In the genomic region with DNA sequence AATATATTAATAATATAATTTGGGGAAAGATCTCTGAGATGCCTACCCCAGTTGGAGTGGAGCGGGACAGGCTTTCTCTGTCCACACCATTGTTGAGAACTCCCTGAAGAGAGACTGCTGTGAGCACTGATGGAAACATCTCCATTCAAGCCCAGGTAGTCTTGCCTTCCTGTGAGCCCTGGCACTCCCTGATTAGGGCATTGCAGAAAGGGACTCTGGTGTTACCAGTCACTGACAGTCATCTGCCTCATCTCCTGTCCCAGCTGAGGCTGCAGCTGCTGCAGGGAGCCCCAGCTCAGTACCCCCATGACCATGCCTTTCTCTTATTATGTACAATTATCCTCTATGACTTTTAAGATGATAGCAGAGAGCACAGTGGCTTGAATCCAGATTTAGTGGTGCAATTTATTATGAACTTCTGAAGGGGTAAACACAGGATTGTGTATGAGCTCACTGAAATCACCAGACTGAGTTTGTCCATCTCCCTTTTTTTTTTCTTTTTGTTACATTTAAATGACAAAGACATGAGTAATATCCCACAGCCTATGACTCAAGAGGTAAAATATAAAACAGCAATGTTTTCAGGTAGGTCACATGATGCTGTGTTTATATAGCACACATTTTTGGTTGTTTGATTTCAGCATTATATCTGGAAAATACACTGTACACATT, we compare ENCODE assay signal across 13 cellular contexts.
DNase-seq lines count a peak whose midpoint lies in the region; ATAC-seq and TF ChIP-seq lines count a peak whose summit lies in the region.
"Had no signal": no experiment of that assay in that cellular context is flagged by ENCODE, and none has a peak within 500 bp of the region (broad histone marks: within the 10 kb centered on the region; RNA-seq: fewer than 3 reads in every experiment).

No MANE protein-coding gene starts in this region.

- H3K9me2 ChIP-seq in SK-N-SH, result no peaks in the 10 kb centered on the region

- no peak overlapping the region for H3K9ac ChIP-seq in SK-N-SH

- 100% methylated on average over 1 of the region's 1 CpG for WGBS in SK-N-SH (ENCODE audit: low lambda C conversion rate)

- H3K9me3 ChIP-seq in SK-N-SH, result no peaks in the 10 kb centered on the region
- H3K9me3 ChIP-seq: thyroid gland had no signal

- TF ChIP-seq CTCF in SK-N-SH (IDR thresholded peaks at IDR 0.05), result no peak

- peak overlapping the region; percentile 61 for H3K4me2 ChIP-seq in SK-N-SH
- H3K4me2 ChIP-seq: GM23338 had no signal

- H2AFZ ChIP-seq in SK-N-SH (ENCODE audit: low read depth), result no peak overlapping the region
- H2AFZ ChIP-seq: GM23338 had no signal

- TF ChIP-seq RAD21 in SK-N-SH (IDR thresholded peaks at IDR 0.05; ENCODE audit: low read length), result no peak

- H3K36me3 ChIP-seq in SK-N-SH (replicated peaks in 1 of 2; ENCODE audit: control insufficient read depth in 1 of 2, insufficient read depth in 2 of 2, low read length in 1 of 2), result no peaks in the 10 kb centered on the region
- H3K36me3 ChIP-seq: thyroid gland had no signal

- H3K27me3 ChIP-seq in SK-N-SH (ENCODE audit: insufficient read depth), result no peaks in the 10 kb centered on the region
- H3K27me3 ChIP-seq: dorsolateral prefrontal cortex, thyroid gland had no signal

- peak in 1 of 2 experiments; percentile 70; a peak in 1 of 4 replicates for TF ChIP-seq EP300 in SK-N-SH (IDR thresholded peaks at IDR 0.05; ENCODE audit: borderline replicate concordance in 1 of 2, low read depth in 1 of 2, low read length in 1 of 2)

- POLR2A ChIA-PET in SK-N-SH (lab: Yijun Ruan, JAX), result no interaction called here

- H3K4me1 ChIP-seq in SK-N-SH (ENCODE audit: control insufficient read depth in 1 of 2, insufficient read depth in 2 of 2, low read depth in 1 of 2, low read length in 1 of 2), result peaks cover 2 to 12% of the 10 kb centered on the region in 2 experiments; a peak in 3 of 4 replicates
- H3K4me1 ChIP-seq: thyroid gland had no signal

- no peaks in the 10 kb centered on the region for H3F3A ChIP-seq in SK-N-SH (replicated peaks; ENCODE audit: insufficient read depth)

- H3K79me2 ChIP-seq in SK-N-SH (ENCODE audit: insufficient read depth), result no peaks in the 10 kb centered on the region

- no peak overlapping the region for H3K4me3 ChIP-seq in SK-N-SH (ENCODE audit: low read depth in 2 of 2, low read length in 1 of 2)
- H3K4me3 ChIP-seq: dorsolateral prefrontal cortex, GM23338, thyroid gland had no signal

- no peak overlapping the region for H3K27ac ChIP-seq in SK-N-SH (ENCODE audit: low read depth in 2 of 2, low read length in 1 of 2)
- H3K27ac ChIP-seq: dorsolateral prefrontal cortex, thyroid gland had no signal

- ATAC-seq in GM19452 (IDR thresholded peaks at IDR 0.05; ENCODE audit: unreplicated experiment) (no peak), HG03378 (IDR thresholded peaks at IDR 0.05; ENCODE audit: unreplicated experiment) (no peak)
- ATAC-seq: GM23338 had no signal

- H4K20me1 ChIP-seq in SK-N-SH (ENCODE audit: insufficient read depth), result no peaks in the 10 kb centered on the region

- CTCF ChIA-PET in SK-N-SH (lab: Yijun Ruan, JAX), result interaction anchor here (0.6 to 6.1 kb wide), 4 partner anchors 10 to 942 kb away, joined by 3 to 24 read pairs (median 10); no protein-coding TSS in a partner anchor

- DNase-seq in COR-L47 (lab: John Stamatoyannopoulos, UW), result peak; percentile 98
- DNase-seq in LoVo (ENCODE audit: low spot score), result peak; percentile 52
- DNase-seq in SK-N-SH, result no peak
- peak; percentile 37 for DNase-seq in glomerular visceral epithelial cell (ENCODE audit: extremely low spot score)
- no peak for DNase-seq in middle frontal gyrus (ENCODE audit: extremely low spot score, low spot score)
- DNase-seq in NCI-H1694 treated with DMSO at 0.1 percent for 48 hours (lab: John Stamatoyannopoulos, UW), result no peak
- DNase-seq: dorsolateral prefrontal cortex; occipital lobe; stimulated activated CD4-positive, alpha-beta T cell treated with anti-CD3 and anti-CD28 coated beads, Interleukin-4, amount 100 ng/mL, for 4 hours; thyroid gland had no signal

TF ChIP-seq in SK-N-SH, 30 proteins besides CTCF, POLR2A, EP300 and RAD21 (continues in another document):
- TF ChIP-seq PBX3 (IDR thresholded peaks at IDR 0.05) (peak; percentile 76), SIN3A (IDR thresholded peaks at IDR 0.05; ENCODE audit: borderline replicate concordance, low read depth, low read length) (no peak), MXI1 (IDR thresholded peaks at IDR 0.05; ENCODE audit: low read depth, low read length) (no peak), SMC3 (IDR thresholded peaks at IDR 0.05; ENCODE audit: low read depth, low read length) (no peak), YY1 (IDR thresholded peaks at IDR 0.05; ENCODE audit: low read depth) (no peak), NRF1 (IDR thresholded peaks at IDR 0.05; ENCODE audit: low read depth, low read length) (no peak), RFX5 (IDR thresholded peaks at IDR 0.05; ENCODE audit: low read length) (no peak), MEF2A (IDR thresholded peaks at IDR 0.05; ENCODE audit: borderline replicate concordance, low read depth) (0 out of 2 replicates have a peak, but pooled peaks have one; percentile 47), POLR2AphosphoS5 (IDR thresholded peaks at IDR 0.05; ENCODE audit: low read depth, low read length) (peak; percentile 41; the same call in 1 of the 2 replicates), FOSL2 (IDR thresholded peaks at IDR 0.05; ENCODE audit: borderline replicate concordance, low read depth) (peak; percentile 89), RCOR1 (IDR thresholded peaks at IDR 0.05; ENCODE audit: low read length) (no peak)
- TF ChIP-seq, protein P1, sequence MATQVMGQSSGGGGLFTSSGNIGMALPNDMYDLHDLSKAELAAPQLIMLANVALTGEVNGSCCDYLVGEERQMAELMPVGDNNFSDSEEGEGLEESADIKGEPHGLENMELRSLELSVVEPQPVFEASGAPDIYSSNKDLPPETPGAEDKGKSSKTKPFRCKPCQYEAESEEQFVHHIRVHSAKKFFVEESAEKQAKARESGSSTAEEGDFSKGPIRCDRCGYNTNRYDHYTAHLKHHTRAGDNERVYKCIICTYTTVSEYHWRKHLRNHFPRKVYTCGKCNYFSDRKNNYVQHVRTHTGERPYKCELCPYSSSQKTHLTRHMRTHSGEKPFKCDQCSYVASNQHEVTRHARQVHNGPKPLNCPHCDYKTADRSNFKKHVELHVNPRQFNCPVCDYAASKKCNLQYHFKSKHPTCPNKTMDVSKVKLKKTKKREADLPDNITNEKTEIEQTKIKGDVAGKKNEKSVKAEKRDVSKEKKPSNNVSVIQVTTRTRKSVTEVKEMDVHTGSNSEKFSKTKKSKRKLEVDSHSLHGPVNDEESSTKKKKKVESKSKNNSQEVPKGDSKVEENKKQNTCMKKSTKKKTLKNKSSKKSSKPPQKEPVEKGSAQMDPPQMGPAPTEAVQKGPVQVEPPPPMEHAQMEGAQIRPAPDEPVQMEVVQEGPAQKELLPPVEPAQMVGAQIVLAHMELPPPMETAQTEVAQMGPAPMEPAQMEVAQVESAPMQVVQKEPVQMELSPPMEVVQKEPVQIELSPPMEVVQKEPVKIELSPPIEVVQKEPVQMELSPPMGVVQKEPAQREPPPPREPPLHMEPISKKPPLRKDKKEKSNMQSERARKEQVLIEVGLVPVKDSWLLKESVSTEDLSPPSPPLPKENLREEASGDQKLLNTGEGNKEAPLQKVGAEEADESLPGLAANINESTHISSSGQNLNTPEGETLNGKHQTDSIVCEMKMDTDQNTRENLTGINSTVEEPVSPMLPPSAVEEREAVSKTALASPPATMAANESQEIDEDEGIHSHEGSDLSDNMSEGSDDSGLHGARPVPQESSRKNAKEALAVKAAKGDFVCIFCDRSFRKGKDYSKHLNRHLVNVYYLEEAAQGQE (IDR thresholded peaks at IDR 0.05; ENCODE audit: low read depth, low read length), result no peak
- TF ChIP-seq, protein P2, sequence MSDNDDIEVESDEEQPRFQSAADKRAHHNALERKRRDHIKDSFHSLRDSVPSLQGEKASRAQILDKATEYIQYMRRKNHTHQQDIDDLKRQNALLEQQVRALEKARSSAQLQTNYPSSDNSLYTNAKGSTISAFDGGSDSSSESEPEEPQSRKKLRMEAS (IDR thresholded peaks at IDR 0.05; ENCODE audit: low read depth), result 0 out of 2 replicates have a peak, but pooled peaks have one; percentile 24
- TF ChIP-seq, protein P3, sequence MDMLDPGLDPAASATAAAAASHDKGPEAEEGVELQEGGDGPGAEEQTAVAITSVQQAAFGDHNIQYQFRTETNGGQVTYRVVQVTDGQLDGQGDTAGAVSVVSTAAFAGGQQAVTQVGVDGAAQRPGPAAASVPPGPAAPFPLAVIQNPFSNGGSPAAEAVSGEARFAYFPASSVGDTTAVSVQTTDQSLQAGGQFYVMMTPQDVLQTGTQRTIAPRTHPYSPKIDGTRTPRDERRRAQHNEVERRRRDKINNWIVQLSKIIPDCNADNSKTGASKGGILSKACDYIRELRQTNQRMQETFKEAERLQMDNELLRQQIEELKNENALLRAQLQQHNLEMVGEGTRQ (IDR thresholded peaks at IDR 0.05; ENCODE audit: borderline replicate concordance, low read depth, low read length), result no peak
- TF ChIP-seq, protein P4, sequence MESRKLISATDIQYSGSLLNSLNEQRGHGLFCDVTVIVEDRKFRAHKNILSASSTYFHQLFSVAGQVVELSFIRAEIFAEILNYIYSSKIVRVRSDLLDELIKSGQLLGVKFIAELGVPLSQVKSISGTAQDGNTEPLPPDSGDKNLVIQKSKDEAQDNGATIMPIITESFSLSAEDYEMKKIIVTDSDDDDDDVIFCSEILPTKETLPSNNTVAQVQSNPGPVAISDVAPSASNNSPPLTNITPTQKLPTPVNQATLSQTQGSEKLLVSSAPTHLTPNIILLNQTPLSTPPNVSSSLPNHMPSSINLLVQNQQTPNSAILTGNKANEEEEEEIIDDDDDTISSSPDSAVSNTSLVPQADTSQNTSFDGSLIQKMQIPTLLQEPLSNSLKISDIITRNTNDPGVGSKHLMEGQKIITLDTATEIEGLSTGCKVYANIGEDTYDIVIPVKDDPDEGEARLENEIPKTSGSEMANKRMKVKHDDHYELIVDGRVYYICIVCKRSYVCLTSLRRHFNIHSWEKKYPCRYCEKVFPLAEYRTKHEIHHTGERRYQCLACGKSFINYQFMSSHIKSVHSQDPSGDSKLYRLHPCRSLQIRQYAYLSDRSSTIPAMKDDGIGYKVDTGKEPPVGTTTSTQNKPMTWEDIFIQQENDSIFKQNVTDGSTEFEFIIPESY (IDR thresholded peaks at IDR 0.05; ENCODE audit: borderline replicate concordance, low read depth), result no peak

Comparison
In these comparisons a context has a peak if more than half of its experiments do, and no peak if none do; other contexts are left out.
1. DNase-seq: peak in COR-L47 (single experiment), LoVo (single experiment) and glomerular visceral epithelial cell (single experiment); none in SK-N-SH (single experiment), middle frontal gyrus (single experiment) and NCI-H1694 treated with DMSO at 0.1 percent for 48 hours (single experiment).